In genomic region chr4:15402146-15402545, GRCh38 we compare ENCODE assay signal across 14 cellular contexts. TPM values are rescaled to one million over a fixed set of nuclear protein-coding genes. Genes with fewer than 3 reads are reported as not detected.
DNase-seq lines count a peak whose midpoint lies in the region; ATAC-seq and TF ChIP-seq lines count a peak whose summit lies in the region.
"Had no signal": no experiment of that assay in that cellular context is flagged by ENCODE, and none has a peak within 500 bp of the region (broad histone marks: within the 10 kb centered on the region; RNA-seq: fewer than 3 reads in every experiment).

No MANE protein-coding gene starts in this region.

- no peak for ATAC-seq in GM19023 (IDR thresholded peaks at IDR 0.05; ENCODE audit: unreplicated experiment)
- ATAC-seq: Right ventricle myocardium inferior had no signal

- TF ChIP-seq CTCF in cardiac fibroblast (IDR thresholded peaks at IDR 0.05; ENCODE audit: low read depth, low read length), result no peak

- no peaks in the 10 kb centered on the region for H3K79me2 ChIP-seq in ACC112 (ENCODE audit: control insufficient read depth, insufficient read depth, low read length, unreplicated experiment)

- no peaks in the 10 kb centered on the region for H3K36me3 ChIP-seq in ACC112 (ENCODE audit: insufficient read depth, low read length)
- H3K36me3 ChIP-seq: adrenal gland had no signal

- peak; percentile 58 for DNase-seq in GM03348 (ENCODE audit: low spot score)
- peak; percentile 57 to 75 for DNase-seq in cardiac fibroblast (ENCODE audit: low read depth in 2 of 2)
- DNase-seq in myocyte (ENCODE audit: low read depth), result peak; percentile 18
- DNase-seq in occipital lobe (lab: John Stamatoyannopoulos, UW), result no peak
- no peak for DNase-seq in NCI-H1105 (lab: John Stamatoyannopoulos, UW)
- no peak for DNase-seq in NCI-H2107 (lab: John Stamatoyannopoulos, UW)
- DNase-seq: adrenal gland, NCI-H2171, small intestine had no signal

- peak overlapping the region; percentile 48 for H3K27ac ChIP-seq in ACC112 (ENCODE audit: low read depth, low read length)

- 0 out of 2 replicates have a peak overlapping the region, but pooled peaks have one; percentile 3 for H3K4me3 ChIP-seq in ACC112 (ENCODE audit: low read depth, low read length)
- no peak overlapping the region for H3K4me3 ChIP-seq in cardiac fibroblast (replicated peaks in 1 of 2; ENCODE audit: low read depth in 2 of 2, low read length in 2 of 2)
- H3K4me3 ChIP-seq: adrenal gland had no signal

- no peaks in the 10 kb centered on the region for H3K27me3 ChIP-seq in ACC112 (ENCODE audit: insufficient read depth, low read length)
- H3K27me3 ChIP-seq: adrenal gland had no signal

- peaks cover 46% of the 10 kb centered on the region for H3K4me1 ChIP-seq in ACC112 (ENCODE audit: control insufficient read depth, insufficient read depth, low read length, unreplicated experiment)

- H2AFZ ChIP-seq in ACC112 (ENCODE audit: low read length, unreplicated experiment), result peak overlapping the region; percentile 72

RNA-seq across cellular contexts. Expression of gene C1QTNF7, which starts 25.7 kb away (rescaled TPM):
- not detected in 2 replicates for total RNA-seq in myocyte
- polyA plus RNA-seq in myocyte (2012), result 0.05 TPM
- total RNA-seq in occipital lobe, result 2.8 TPM
- total RNA-seq: epithelial cell of proximal tubule, lung microvascular endothelial cell had no signal

Comparison
In these comparisons a context has a peak if more than half of its experiments do, and no peak if none do; other contexts are left out.
1. DNase-seq: peak in GM03348 (single experiment), cardiac fibroblast (2 of 2) and myocyte (single experiment); none in occipital lobe (single experiment), NCI-H1105 (single experiment) and NCI-H2107 (single experiment).